Comparison of ENCODE assay signal across 22 cellular contexts in the genomic region with DNA sequence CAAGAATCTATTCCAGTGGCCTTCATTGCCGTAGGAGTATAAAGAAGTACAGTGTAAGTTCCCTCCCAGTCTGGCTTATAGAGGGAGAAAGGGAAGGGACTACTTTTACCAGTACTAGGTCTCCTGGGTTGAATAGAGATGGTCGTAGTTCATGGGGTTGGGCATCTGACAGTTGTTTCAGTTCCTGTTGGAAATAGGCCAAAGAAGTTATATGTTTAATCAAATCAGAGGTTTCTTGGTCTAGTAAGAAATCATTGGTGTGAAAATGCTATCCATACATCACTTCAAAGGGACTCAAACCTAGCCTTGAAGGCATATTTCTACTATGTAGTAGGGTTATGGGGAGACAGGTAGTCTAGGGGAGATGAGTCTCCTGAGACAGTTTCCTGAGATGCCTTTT. TPM values are rescaled to one million over a fixed set of nuclear protein-coding genes. Genes with fewer than 3 reads are reported as not detected.
A peak's percentile ranks its signal among the peaks of the same experiment; 100 is the strongest.
DNase-seq lines count a peak whose midpoint lies in the region; ATAC-seq, FAIRE-seq and TF ChIP-seq lines count a peak whose summit lies in the region.
"Had no signal": no experiment of that assay in that cellular context is flagged by ENCODE, and none has a peak within 500 bp of the region (broad histone marks: within the 10 kb centered on the region; RNA-seq: fewer than 3 reads in every experiment).

No MANE protein-coding gene starts in this region.

- no peaks in the 10 kb centered on the region for H3K36me3 ChIP-seq in small intestine (ENCODE audit: control insufficient read depth in 2 of 2, insufficient read depth in 2 of 2, low read length in 2 of 2)
- no peaks in the 10 kb centered on the region for H3K36me3 ChIP-seq in CD4-positive, alpha-beta memory T cell (ENCODE audit: insufficient read depth, low read length)
- H3K36me3 ChIP-seq: HAP-1 had no signal

- no peak overlapping the region for H3K18ac ChIP-seq in H9 (ENCODE audit: insufficient read length, low read depth, low read length)

- DNase-seq in small intestine (peak; percentile 4), NCI-H187 (lab: John Stamatoyannopoulos, UW) (no peak), H9 (no peak)
- DNase-seq in CD4-positive, alpha-beta memory T cell = no peak
- DNase-seq: activated CD8-positive, alpha-beta T cell treated with anti-CD3 and anti-CD28 coated beads, Interleukin-2, amount 10 ng/mL, durations not matched to agents 7 days and 5 days; activated naive CD8-positive, alpha-beta T cell treated with anti-CD3 and anti-CD28 coated beads for 36 hours; AML-193; dermis blood vessel endothelial cell; foreskin melanocyte; GF-D8; left cardiac atrium; midbrain; NCI-H1092 treated with DMSO at 0.1 percent for 48 hours; stimulated activated CD4-positive, alpha-beta T cell treated with anti-CD3 and anti-CD28 coated beads, Interleukin-12 subunit alpha, Interleukin-12 subunit beta, amount 100 ng/mL, for 4 hours had no signal

- no peaks in the 10 kb centered on the region for H3K79me2 ChIP-seq in H9 (ENCODE audit: insufficient read depth, low read length)

- H4K91ac ChIP-seq in H9 (ENCODE audit: insufficient read length, low read depth, low read length) = no peak overlapping the region

- no peak overlapping the region for H3K23ac ChIP-seq in H9 (ENCODE audit: insufficient read length, low read depth, low read length)

- H2BK20ac ChIP-seq in H9 (ENCODE audit: low read depth, low read length, poor library complexity, severe bottlenecking) = no peak overlapping the region

- no peak overlapping the region for H2BK5ac ChIP-seq in H9 (ENCODE audit: insufficient read length, low read length)

- no peak overlapping the region for H2AFZ ChIP-seq in H9 (ENCODE audit: low read length)

- no peak overlapping the region for H3K27ac Mint-ChIP-seq in CD4-positive, alpha-beta memory T cell
- no peak overlapping the region for H3K27ac Mint-ChIP-seq in H9
- H3K27ac Mint-ChIP-seq: activated CD8-positive, alpha-beta T cell treated with anti-CD3 and anti-CD28 coated beads, Interleukin-2, amount 10 ng/mL, durations not matched to agents 7 days and 5 days; activated naive CD8-positive, alpha-beta T cell treated with anti-CD3 and anti-CD28 coated beads for 36 hours; stimulated activated effector memory CD8-positive, alpha-beta T cell treated with anti-CD3 and anti-CD28 coated beads, Interleukin-12 subunit alpha, Interleukin-12 subunit beta, amount 100 ng/mL, for 72 hours had no signal

- FAIRE-seq in small intestine (lab: Jason Lieb, UNC) = no peak
- FAIRE-seq: K562 had no signal

- 58 to 68% (median 60%) methylated on average over 2 of the region's 2 CpGs for WGBS in small intestine, 3 donors
- WGBS in H9 (ENCODE audit: extremely low coverage, insufficient read length, low lambda C conversion rate) = no CpG with 5 or more reads among the region's 2 CpGs

- no peak overlapping the region for H3K56ac ChIP-seq in H9 (ENCODE audit: insufficient read length, low read depth, low read length)

- H3K27me3 ChIP-seq in small intestine (ENCODE audit: control insufficient read depth in 2 of 2, insufficient read depth in 2 of 2, low read length in 2 of 2) (no peaks in the 10 kb centered on the region), H9 (ENCODE audit: insufficient read depth, low read length) (no peaks in the 10 kb centered on the region)
- no peaks in the 10 kb centered on the region for H3K27me3 ChIP-seq in CD4-positive, alpha-beta memory T cell (ENCODE audit: insufficient read depth, low read length)

- H2BK12ac ChIP-seq in H9 (ENCODE audit: insufficient read length, low read depth, low read length) = no peak overlapping the region

- H2BK120ac ChIP-seq in H9 (ENCODE audit: low read depth, low read length, poor library complexity, severe bottlenecking) = no peak overlapping the region

- H3K27me3 Mint-ChIP-seq in CD4-positive, alpha-beta memory T cell = no peaks in the 10 kb centered on the region
- H3K27me3 Mint-ChIP-seq in H9 (ENCODE audit: low read depth) = no peaks in the 10 kb centered on the region; the same call in 1 of the 2 replicates
- H3K27me3 Mint-ChIP-seq: activated naive CD8-positive, alpha-beta T cell treated with anti-CD3 and anti-CD28 coated beads for 36 hours had no signal

- H3K4me3 ChIP-seq in small intestine (ENCODE audit: low read depth in 1 of 2, low read length in 2 of 2) = no peak overlapping the region
- no peak overlapping the region for H3K4me3 ChIP-seq in CD4-positive, alpha-beta memory T cell (ENCODE audit: low read length in 2 of 2)
- H3K4me3 ChIP-seq: HAP-1, K562 had no signal

- H3K14ac ChIP-seq in H9 (ENCODE audit: insufficient read depth, low read length) = no peak overlapping the region

- TF ChIP-seq CTCF in H9 (conservative IDR thresholded peaks at IDR 0.05) = no peak

- H3K9ac ChIP-seq in H9 (ENCODE audit: extremely low read depth, insufficient read length, low read length) = no peak overlapping the region

- no peak overlapping the region for H3K4me2 ChIP-seq in H9 (ENCODE audit: insufficient read depth, insufficient read length, low read length)

- POLR2A ChIA-PET in CD4-positive, alpha-beta memory T cell (lab: Charles Lee; ENCODE audit: partially characterized antibody) = no interaction called here

- H4K20me1 ChIP-seq in H9 (ENCODE audit: control insufficient read depth, insufficient read depth, insufficient read length) = no peaks in the 10 kb centered on the region

- no peaks in the 10 kb centered on the region for H3K36me3 Mint-ChIP-seq in CD4-positive, alpha-beta memory T cell
- H3K36me3 Mint-ChIP-seq in H9 (ENCODE audit: insufficient read depth in 1 of 3, low read depth in 3 of 3) = peaks cover 6 to 10% (median 7%) of the 10 kb centered on the region in 3 experiments
- H3K36me3 Mint-ChIP-seq: activated naive CD8-positive, alpha-beta T cell treated with anti-CD3 and anti-CD28 coated beads for 36 hours; stimulated activated effector memory CD8-positive, alpha-beta T cell treated with anti-CD3 and anti-CD28 coated beads, Interleukin-12 subunit alpha, Interleukin-12 subunit beta, amount 100 ng/mL, for 72 hours had no signal

- H4K8ac ChIP-seq in H9 (replicated peaks; ENCODE audit: insufficient read length, low read depth, low read length) = no peak overlapping the region

- H3K23me2 ChIP-seq in H9 (ENCODE audit: insufficient read length, low read depth, low read length, poor library complexity, severe bottlenecking) = no peaks in the 10 kb centered on the region

- no peak overlapping the region for H3T11ph ChIP-seq in H9 (ENCODE audit: low read length)

- peaks cover 0 to 28% (median 10%) of the 10 kb centered on the region in 8 donors for H3K9me3 Mint-ChIP-seq in CD4-positive, alpha-beta memory T cell
- peaks cover 16 to 17% of the 10 kb centered on the region in 2 experiments for H3K9me3 Mint-ChIP-seq in H9

- H4K5ac ChIP-seq in H9 (ENCODE audit: insufficient read length, low read depth, low read length) = no peak overlapping the region

- no peak overlapping the region for H3K4me3 Mint-ChIP-seq in CD4-positive, alpha-beta memory T cell
- no peak overlapping the region for H3K4me3 Mint-ChIP-seq in H9
- H3K4me3 Mint-ChIP-seq: activated CD8-positive, alpha-beta T cell treated with anti-CD3 and anti-CD28 coated beads, Interleukin-2, amount 10 ng/mL, durations not matched to agents 7 days and 5 days; activated naive CD8-positive, alpha-beta T cell treated with anti-CD3 and anti-CD28 coated beads for 36 hours; stimulated activated effector memory CD8-positive, alpha-beta T cell treated with anti-CD3 and anti-CD28 coated beads, Interleukin-12 subunit alpha, Interleukin-12 subunit beta, amount 100 ng/mL, for 72 hours had no signal

- no peaks in the 10 kb centered on the region for H3K4me1 Mint-ChIP-seq in CD4-positive, alpha-beta memory T cell
- no peaks in the 10 kb centered on the region for H3K4me1 Mint-ChIP-seq in H9
- H3K4me1 Mint-ChIP-seq: activated naive CD8-positive, alpha-beta T cell treated with anti-CD3 and anti-CD28 coated beads for 36 hours; stimulated activated effector memory CD8-positive, alpha-beta T cell treated with anti-CD3 and anti-CD28 coated beads, Interleukin-12 subunit alpha, Interleukin-12 subunit beta, amount 100 ng/mL, for 72 hours had no signal

- H2BK15ac ChIP-seq in H9 (ENCODE audit: low read depth, low read length) = no peak overlapping the region

- H3K9me3 ChIP-seq in small intestine (ENCODE audit: control insufficient read depth, low read depth) (no peaks in the 10 kb centered on the region), H9 (ENCODE audit: control insufficient read depth, low read depth, low read length) (no peaks in the 10 kb centered on the region)
- no peaks in the 10 kb centered on the region for H3K9me3 ChIP-seq in CD4-positive, alpha-beta memory T cell (ENCODE audit: control insufficient read depth in 1 of 2, low read length in 2 of 2)
- H3K9me3 ChIP-seq: HAP-1 had no signal

- no peaks in the 10 kb centered on the region for H3K79me1 ChIP-seq in H9 (ENCODE audit: insufficient read depth, low read depth, low read length, poor library complexity, severe bottlenecking)

- H3K27ac ChIP-seq in small intestine (ENCODE audit: low read depth in 1 of 2, low read length in 1 of 2) (no peak overlapping the region), H9 (ENCODE audit: insufficient read length, low read depth, low read length) (no peak overlapping the region)
- H3K27ac ChIP-seq in CD4-positive, alpha-beta memory T cell (ENCODE audit: low read depth, low read length) = no peak overlapping the region
- H3K27ac ChIP-seq: epithelial cell of prostate, VCaP had no signal

- no peak overlapping the region for H2AK5ac ChIP-seq in H9 (ENCODE audit: insufficient read length, low read length)

- ATAC-seq in GM18867 (IDR thresholded peaks at IDR 0.05; ENCODE audit: unreplicated experiment) = peak; percentile 62
- ATAC-seq in GM21619 (IDR thresholded peaks at IDR 0.05; ENCODE audit: unreplicated experiment) = peak; percentile 48
- ATAC-seq in HG03432 (IDR thresholded peaks at IDR 0.05; ENCODE audit: unreplicated experiment) = peak; percentile 58
- ATAC-seq: activated CD8-positive, alpha-beta T cell treated with anti-CD3 and anti-CD28 coated beads, Interleukin-2, amount 10 ng/mL, durations not matched to agents 7 days and 5 days; left cardiac atrium; stimulated activated effector memory CD8-positive, alpha-beta T cell treated with anti-CD3 and anti-CD28 coated beads, Interleukin-12 subunit alpha, Interleukin-12 subunit beta, amount 100 ng/mL, for 72 hours had no signal

- no peak overlapping the region for H3K4ac ChIP-seq in H9 (ENCODE audit: low read depth, low read length)

- CTCF ChIA-PET in CD4-positive, alpha-beta memory T cell (lab: Charles Lee; ENCODE audit: partially characterized antibody) = no interaction called here

- no peaks in the 10 kb centered on the region for H3K4me1 ChIP-seq in small intestine (ENCODE audit: control insufficient read depth in 2 of 2, insufficient read depth in 1 of 2, low read depth in 1 of 2, low read length in 1 of 2)
- no peaks in the 10 kb centered on the region for H3K4me1 ChIP-seq in CD4-positive, alpha-beta memory T cell (ENCODE audit: insufficient read depth, low read length)
- H3K4me1 ChIP-seq in H9 (ENCODE audit: insufficient read depth, low read length) = no peaks in the 10 kb centered on the region
- H3K4me1 ChIP-seq: HAP-1 had no signal

- intact Hi-C loops in CD4-positive, alpha-beta memory T cell (cut with micrococcal nuclease) = no loop called here

RNA-seq across cellular contexts. Expression of a gene that starts 45.6 kb away (rescaled TPM):
- 10 to 100 TPM; 17.7 to 43.4 (median 25.9) TPM for polyA plus RNA-seq in small intestine
- 10 to 100 TPM; 12.3 TPM for total RNA-seq in CD4-positive, alpha-beta memory T cell
- 10 to 100 TPM; 12.4 to 14.7 TPM for polyA plus RNA-seq in CD4-positive, alpha-beta memory T cell
- 1.6 and 1.9 TPM in 2 replicates for total RNA-seq in H9 (2021)
